Comparison of ENCODE assay signal across 20 cellular contexts in the genomic region with DNA sequence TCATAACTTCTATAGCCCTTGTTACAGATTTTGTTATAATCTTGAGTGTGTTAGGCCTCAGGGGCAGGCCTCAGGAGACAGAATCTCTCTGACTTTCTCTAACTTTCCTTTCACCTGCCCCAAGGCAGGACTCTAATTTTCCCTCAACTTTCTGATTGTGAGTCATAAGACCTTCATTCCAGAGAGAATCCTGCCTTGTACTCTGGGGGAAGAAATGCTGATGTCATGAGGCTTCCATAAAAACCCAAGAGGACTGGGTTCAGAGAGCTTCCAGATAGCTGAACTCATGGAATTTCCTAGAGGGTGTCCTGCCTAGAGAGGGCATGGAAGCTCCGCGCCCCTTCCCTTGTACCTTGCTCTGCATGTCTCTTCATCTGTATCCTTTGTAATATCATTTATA. TPM values are rescaled to one million over a fixed set of nuclear protein-coding genes. Genes with fewer than 3 reads are reported as not detected.
DNase-seq lines count a peak whose midpoint lies in the region; ATAC-seq and TF ChIP-seq lines count a peak whose summit lies in the region.
"Had no signal": no experiment of that assay in that cellular context is flagged by ENCODE, and none has a peak within 500 bp of the region (broad histone marks: within the 10 kb centered on the region; RNA-seq: fewer than 3 reads in every experiment).

No MANE protein-coding gene starts in this region.

- no peak overlapping the region for H3K4me3 Mint-ChIP-seq in nephron progenitor cell
- no peak overlapping the region for H3K4me3 Mint-ChIP-seq in endothelial cell (ENCODE audit: unreplicated experiment)
- H3K4me3 Mint-ChIP-seq: memory B cell, neural progenitor cell had no signal

- peak overlapping the region; percentile 89 for H3K27ac ChIP-seq in RWPE1
- H3K27ac ChIP-seq: gastrocnemius medialis, neural progenitor cell, suprapubic skin had no signal

- ATAC-seq in HG02884 (IDR thresholded peaks at IDR 0.05; ENCODE audit: unreplicated experiment) (no peak), HG02588 (IDR thresholded peaks at IDR 0.05; ENCODE audit: unreplicated experiment) (no peak)
- ATAC-seq: gastrocnemius medialis, Panc1, right cardiac atrium had no signal

- peak overlapping the region; percentile 65 for H3K27ac Mint-ChIP-seq in nephron progenitor cell
- no peak overlapping the region for H3K27ac Mint-ChIP-seq in endothelial cell (ENCODE audit: unreplicated experiment)
- H3K27ac Mint-ChIP-seq: memory B cell, neural progenitor cell had no signal

- peaks cover 13% of the 10 kb centered on the region for H3K4me1 Mint-ChIP-seq in nephron progenitor cell
- peaks cover 6% of the 10 kb centered on the region for H3K4me1 Mint-ChIP-seq in endothelial cell (ENCODE audit: unreplicated experiment)

- H3K9me3 Mint-ChIP-seq in nephron progenitor cell (no peaks in the 10 kb centered on the region), endothelial cell (ENCODE audit: unreplicated experiment) (no peaks in the 10 kb centered on the region)
- H3K9me3 Mint-ChIP-seq: neural progenitor cell had no signal

- POLR2A ChIA-PET in RWPE1 (lab: Yijun Ruan, JAX; ENCODE audit: low non-redundant PET) = no interaction called here

- peak; percentile 25 for DNase-seq in GM04503 (ENCODE audit: low read depth)
- peak; percentile 46 for DNase-seq in RWPE1 (ENCODE audit: low spot score)
- peak; percentile 82 for DNase-seq in epithelial cell of proximal tubule (ENCODE audit: low read depth)
- DNase-seq in nephron progenitor cell = no peak
- no peak for DNase-seq in NCI-H146 treated with DMSO at 0.1 percent for 48 hours (lab: John Stamatoyannopoulos, UW; ENCODE audit: unreplicated experiment)
- DNase-seq in endothelial cell (ENCODE audit: low spot score) = no peak
- DNase-seq: activated naive CD4-positive, alpha-beta T cell; effector CD4-positive, alpha-beta T cell; gastrocnemius medialis; NCI-H2029 treated with DMSO at 0.1 percent for 48 hours; NCI-H69; right cardiac atrium; stimulated activated CD4-positive, alpha-beta T cell treated with anti-CD3 and anti-CD28 coated beads, Interleukin-2, amount 100 ng/mL, for 24 hours; T-helper 1 cell had no signal

- H3K27me3 Mint-ChIP-seq in nephron progenitor cell (ENCODE audit: low read depth, poor library complexity) (peaks cover 4% of the 10 kb centered on the region), endothelial cell (ENCODE audit: unreplicated experiment) (no peaks in the 10 kb centered on the region)
- H3K27me3 Mint-ChIP-seq: memory B cell had no signal

- TF ChIP-seq CTCF in RWPE1 (conservative IDR thresholded peaks at IDR 0.05; ENCODE audit: low read depth) (no peak), epithelial cell of proximal tubule (conservative IDR thresholded peaks at IDR 0.05; ENCODE audit: low read depth, low read length) (no peak), nephron progenitor cell (IDR thresholded peaks at IDR 0.05) (no peak), endothelial cell (IDR thresholded peaks at IDR 0.05; ENCODE audit: unreplicated experiment) (no peak)

- H3K36me3 Mint-ChIP-seq in nephron progenitor cell (ENCODE audit: low read depth) (no peaks in the 10 kb centered on the region), endothelial cell (ENCODE audit: low read depth, unreplicated experiment) (no peaks in the 10 kb centered on the region)

- CTCF ChIA-PET in RWPE1 (lab: Yijun Ruan, JAX) = interaction anchor here (0.6 kb wide), 1 partner anchor 184 kb away, joined by 3 read pairs; no protein-coding TSS in a partner anchor

- H3K4me3 ChIP-seq in epithelial cell of proximal tubule (ENCODE audit: low read depth, low read length) = no peak overlapping the region
- H3K4me3 ChIP-seq: gastrocnemius medialis, neural progenitor cell, suprapubic skin had no signal

RNA-seq across cellular contexts. Expression of a gene that starts 5.3 kb away (rescaled TPM):
- total RNA-seq in epithelial cell of proximal tubule (5.6 and 8.3 TPM in 2 replicates), endothelial cell (ENCODE audit: unreplicated experiment) (5.3 TPM)

RNA-seq across cellular contexts. Expression of a gene that starts 56.4 kb away (rescaled TPM):
- total RNA-seq in epithelial cell of proximal tubule (1.4 and 2.8 TPM in 2 replicates), endothelial cell (ENCODE audit: unreplicated experiment) (9.0 TPM)

Comparison
In these comparisons a context has a peak if more than half of its experiments do, and no peak if none do; other contexts are left out.
1. DNase-seq: peak in GM04503 (single experiment), RWPE1 (single experiment) and epithelial cell of proximal tubule (single experiment); none in nephron progenitor cell (single experiment), NCI-H146 treated with DMSO at 0.1 percent for 48 hours (single experiment) and endothelial cell (single experiment).